Comparison of ENCODE assay signal across 24 cellular contexts in genomic region chr5:7415948-7416535, GRCh38. TPM values are rescaled to one million over a fixed set of nuclear protein-coding genes. Genes with fewer than 3 reads are reported as not detected.
"Had no signal": no experiment of that assay in that cellular context is flagged by ENCODE, and none has a peak within 500 bp of the region (broad histone marks: within the 10 kb centered on the region; RNA-seq: fewer than 3 reads in every experiment).

No MANE protein-coding gene starts in this region.

- H3K9me3 ChIP-seq: MG63 had no signal

- H3K9me3 Mint-ChIP-seq: activated CD4-positive, alpha-beta memory T cell treated with anti-CD3 and anti-CD28 coated beads, Interleukin-2, amount 10 ng/mL, durations not matched to agents 7 days and 5 days; activated naive CD8-positive, alpha-beta T cell treated with anti-CD3 and anti-CD28 coated beads for 36 hours; activated T-helper 17 cell treated with anti-CD3 and anti-CD28 coated beads, Interleukin-2, amount 50 U/mL, for 72 hours had no signal

- H3K36me3 ChIP-seq: brain microvascular endothelial cell, MG63 had no signal

- H3K4me1 Mint-ChIP-seq: activated CD4-positive, alpha-beta memory T cell treated with anti-CD3 and anti-CD28 coated beads, Interleukin-2, amount 10 ng/mL, durations not matched to agents 7 days and 5 days; activated CD4-positive, alpha-beta T cell treated with anti-CD3 and anti-CD28 coated beads for 36 hours; activated naive CD4-positive, alpha-beta T cell treated with anti-CD3 and anti-CD28 coated beads, Interleukin-2, amount 10 ng/mL, durations not matched to agents 7 days and 5 days; activated T-helper 17 cell treated with anti-CD3 and anti-CD28 coated beads, Interleukin-2, amount 50 U/mL, for 72 hours; T-helper 17 cell had no signal

- H3K27me3 Mint-ChIP-seq: activated CD4-positive, alpha-beta memory T cell treated with anti-CD3 and anti-CD28 coated beads, Interleukin-2, amount 10 ng/mL, durations not matched to agents 7 days and 5 days; activated naive CD4-positive, alpha-beta T cell treated with anti-CD3 and anti-CD28 coated beads, Interleukin-2, amount 10 ng/mL, durations not matched to agents 7 days and 5 days had no signal

- H3K36me3 Mint-ChIP-seq: activated naive CD4-positive, alpha-beta T cell treated with anti-CD3 and anti-CD28 coated beads, Interleukin-2, amount 10 ng/mL, durations not matched to agents 7 days and 5 days; activated naive CD8-positive, alpha-beta T cell treated with anti-CD3 and anti-CD28 coated beads for 36 hours had no signal

- H3K27me3 ChIP-seq: brain microvascular endothelial cell, MG63 had no signal

- H3K4me3 Mint-ChIP-seq: activated CD4-positive, alpha-beta memory T cell treated with anti-CD3 and anti-CD28 coated beads, Interleukin-2, amount 10 ng/mL, durations not matched to agents 7 days and 5 days; activated CD4-positive, alpha-beta T cell treated with anti-CD3 and anti-CD28 coated beads for 36 hours; activated naive CD4-positive, alpha-beta T cell treated with anti-CD3 and anti-CD28 coated beads, Interleukin-2, amount 10 ng/mL, durations not matched to agents 7 days and 5 days; activated naive CD8-positive, alpha-beta T cell treated with anti-CD3 and anti-CD28 coated beads for 36 hours; activated T-helper 17 cell treated with anti-CD3 and anti-CD28 coated beads, Interleukin-2, amount 50 U/mL, for 72 hours; T-helper 17 cell had no signal

- H3K4me3 ChIP-seq: MG63 had no signal

- DNase-seq: activated CD4-positive, alpha-beta memory T cell treated with anti-CD3 and anti-CD28 coated beads, Interleukin-2, amount 10 ng/mL, durations not matched to agents 7 days and 5 days; activated CD4-positive, alpha-beta T cell treated with anti-CD3 and anti-CD28 coated beads for 36 hours; activated CD4-positive, alpha-beta T cell treated with anti-CD3 and anti-CD28 coated beads, Interleukin-2, amount 50 U/mL, for 1 hour; activated gamma-delta T cell; activated naive CD4-positive, alpha-beta T cell treated with anti-CD3 and anti-CD28 coated beads, Interleukin-2, amount 10 ng/mL, durations not matched to agents 7 days and 5 days; activated naive CD8-positive, alpha-beta T cell treated with anti-CD3 and anti-CD28 coated beads for 36 hours; activated T-cell treated with anti-CD3 and anti-CD28 coated beads for 4 hours; activated T-cell treated with anti-CD3 and anti-CD28 coated beads, Interleukin-2, amount 50 U/mL, for 48 hours; brain microvascular endothelial cell; MG63; MV-4-11; NCI-H1105; NCI-H1436; NCI-H1694 treated with DMSO at 0.1 percent for 48 hours; NCI-H2029 treated with DMSO at 0.1 percent for 48 hours; NCI-H510A treated with DMSO at 0.1 percent for 48 hours; NCI-H69; PC-3; SHP77 treated with DMSO at 0.1 percent for 48 hours; T-helper 17 cell; T1000 had no signal

- H3K27ac ChIP-seq: brain microvascular endothelial cell, VCaP had no signal

- ATAC-seq: activated CD4-positive, alpha-beta T cell treated with anti-CD3 and anti-CD28 coated beads for 36 hours; activated T-helper 17 cell treated with anti-CD3 and anti-CD28 coated beads, Interleukin-2, amount 50 U/mL, for 72 hours; PC-3; T-helper 17 cell had no signal

- H3K27ac Mint-ChIP-seq: activated CD4-positive, alpha-beta memory T cell treated with anti-CD3 and anti-CD28 coated beads, Interleukin-2, amount 10 ng/mL, durations not matched to agents 7 days and 5 days; activated CD4-positive, alpha-beta T cell treated with anti-CD3 and anti-CD28 coated beads for 36 hours; activated naive CD4-positive, alpha-beta T cell treated with anti-CD3 and anti-CD28 coated beads, Interleukin-2, amount 10 ng/mL, durations not matched to agents 7 days and 5 days; activated naive CD8-positive, alpha-beta T cell treated with anti-CD3 and anti-CD28 coated beads for 36 hours; activated T-helper 17 cell treated with anti-CD3 and anti-CD28 coated beads, Interleukin-2, amount 50 U/mL, for 72 hours; T-helper 17 cell had no signal

RNA-seq across cellular contexts. Expression of gene ADCY2, which starts 20.1 kb away (rescaled TPM):
- total RNA-seq: activated CD4-positive, alpha-beta memory T cell treated with anti-CD3 and anti-CD28 coated beads, Interleukin-2, amount 10 ng/mL, durations not matched to agents 7 days and 5 days; activated CD4-positive, alpha-beta T cell treated with anti-CD3 and anti-CD28 coated beads for 36 hours; activated CD8-positive, alpha-beta memory T cell treated with anti-CD3 and anti-CD28 coated beads for 36 hours; activated naive CD8-positive, alpha-beta T cell treated with anti-CD3 and anti-CD28 coated beads for 36 hours; activated T-helper 17 cell treated with anti-CD3 and anti-CD28 coated beads, Interleukin-2, amount 50 U/mL, for 72 hours; PC-3; T-helper 17 cell had no signal
